ENCODE assay signal across 8 cellular contexts in the genomic region with DNA sequence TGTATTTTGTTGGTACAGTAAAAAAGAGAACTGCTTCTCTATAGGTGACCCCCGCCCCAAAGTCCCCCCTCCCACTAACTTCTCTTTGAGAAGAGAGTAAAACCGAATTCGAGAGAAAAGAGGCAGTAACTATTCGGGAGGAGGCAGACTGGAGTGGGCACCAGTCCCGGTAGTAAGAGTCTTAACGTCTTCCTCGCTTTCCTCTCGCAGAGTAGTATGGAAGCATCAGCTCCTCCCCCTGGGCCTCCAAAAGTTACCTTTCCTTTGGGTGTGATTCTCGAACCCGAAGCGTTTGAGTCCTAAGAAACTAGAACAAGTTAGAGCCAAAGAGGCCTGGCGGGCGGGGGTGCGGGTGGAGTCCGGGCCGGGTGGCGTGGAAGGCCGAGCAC. TPM values are rescaled to one million over a fixed set of nuclear protein-coding genes. Genes with fewer than 3 reads are reported as not detected.
DNase-seq lines count a peak whose midpoint lies in the region; ATAC-seq and TF ChIP-seq lines count a peak whose summit lies in the region.

No MANE protein-coding gene starts in this region.

- H3K4me3 ChIP-seq in AG09309 (ENCODE audit: control insufficient read depth, low read depth, low read length) (peak overlapping the region; percentile 61), ascending aorta (peak overlapping the region; percentile 77 to 86)

- ATAC-seq in left colon: peak; percentile 39

- H3K9me3 Mint-ChIP-seq in HFFc6: no peaks in the 10 kb centered on the region

- TF ChIP-seq CTCF in AG09309 (IDR thresholded peaks at IDR 0.05; ENCODE audit: control insufficient read depth, insufficient read depth, low read depth, low read length, missing control alignments) (no peak), HFFc6 (IDR thresholded peaks at IDR 0.05) (no peak), ascending aorta (IDR thresholded peaks at IDR 0.05) (no peak)

- intact Hi-C loops in ascending aorta (cut with DNase I): loop anchor here (2.0 to 5.0 kb wide), 6 partner anchors 14 to 162 kb away; partner anchors contain the start of gene CALHM5
- intact Hi-C loops in left colon (cut with DNase I, micrococcal nuclease): no loop called here

- peak overlapping the region; percentile 92 for H3K27ac Mint-ChIP-seq in HFFc6

- peak overlapping the region; percentile 94 to 96 for H3K27ac ChIP-seq in ascending aorta
- H3K27ac ChIP-seq in substantia nigra (ENCODE audit: low read depth, low read length, poor library complexity, severe bottlenecking): peak overlapping the region; percentile 70

- H3K4me1 Mint-ChIP-seq in HFFc6 (ENCODE audit: low read depth): peaks cover 45% of the 10 kb centered on the region

- peaks cover 0 to 7% of the 10 kb centered on the region in 2 donors for H3K4me1 ChIP-seq in ascending aorta

- H3K27me3 Mint-ChIP-seq in HFFc6 (ENCODE audit: insufficient read depth): no peaks in the 10 kb centered on the region

- H3K36me3 ChIP-seq in ascending aorta: no peaks in the 10 kb centered on the region

- peak overlapping the region; percentile 94 for H3K4me3 Mint-ChIP-seq in HFFc6

- H3K27me3 ChIP-seq in ascending aorta: no peaks in the 10 kb centered on the region

- peaks cover 9% of the 10 kb centered on the region for H3K36me3 Mint-ChIP-seq in HFFc6 (ENCODE audit: low read depth)

- no peaks in the 10 kb centered on the region for H3K9me3 ChIP-seq in ascending aorta

- DNase-seq in AG09309 (ENCODE audit: low read depth) (no peak), HFFc6 (no peak), ascending aorta (ENCODE audit: low spot score in 2 of 2) (peak in 1 of 2 donors; percentile 11), left colon (no peak), substantia nigra (lab: John Stamatoyannopoulos, UW) (no peak), SKM-1 treated with dmso at 0.1 percent for 144 hours (lab: John Stamatoyannopoulos, UW; ENCODE audit: unreplicated experiment) (no peak), T1000 (lab: John Stamatoyannopoulos, UW) (no peak)
- DNase-seq in stimulated activated CD4-positive, alpha-beta T cell treated with anti-CD3 and anti-CD28 coated beads, Interleukin-12 subunit alpha, Interleukin-12 subunit beta, amount 100 ng/mL, for 4 hours: no peak

RNA-seq across cellular contexts. Expression of gene DSE, which starts 0.4 kb away (rescaled TPM):
- 100 to 1,000 TPM in 3 of 6 experiments, 10 to 100 TPM in 3; 86.7 to 110 (median 94.9) TPM for total RNA-seq in HFFc6 (2021; fragmentation: NEBNext Ultra II Directional; extraction: Animal tissue kit (Norgen Biotek cat#: 25700))
- total RNA-seq in ascending aorta (27.6 TPM), left colon (10 to 100 TPM in 1 of 2 donors, 1 to 10 TPM in 1; 8.0 to 10.9 TPM)
